ENCODE assay signal across 1 cellular context in the genomic region with DNA sequence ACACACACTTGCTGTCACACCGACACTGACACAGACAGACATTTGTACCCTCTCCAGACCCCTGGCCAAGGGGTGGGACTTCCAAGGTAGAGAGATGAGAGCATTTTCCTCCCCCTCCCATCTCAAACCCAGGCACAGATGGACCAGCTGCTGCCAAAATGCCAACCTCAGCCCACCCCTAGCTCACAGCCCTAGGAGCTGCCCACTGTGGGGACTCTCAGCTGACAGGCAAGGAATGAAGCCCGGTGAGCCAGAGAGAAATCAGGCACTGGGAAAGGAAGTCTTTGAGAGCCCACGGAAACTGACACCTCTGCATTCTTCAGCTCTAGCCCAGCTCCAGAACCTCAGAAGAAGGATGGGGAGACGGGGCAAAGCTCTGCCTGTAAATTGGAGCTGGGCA.
TF ChIP-seq lines count a peak whose summit lies in the region.

No MANE protein-coding gene starts in this region.

TF ChIP-seq in H1, 55 proteins besides CTCF, POLR2A, EP300 and RAD21 (continued from another document):
- TF ChIP-seq, protein P1, sequence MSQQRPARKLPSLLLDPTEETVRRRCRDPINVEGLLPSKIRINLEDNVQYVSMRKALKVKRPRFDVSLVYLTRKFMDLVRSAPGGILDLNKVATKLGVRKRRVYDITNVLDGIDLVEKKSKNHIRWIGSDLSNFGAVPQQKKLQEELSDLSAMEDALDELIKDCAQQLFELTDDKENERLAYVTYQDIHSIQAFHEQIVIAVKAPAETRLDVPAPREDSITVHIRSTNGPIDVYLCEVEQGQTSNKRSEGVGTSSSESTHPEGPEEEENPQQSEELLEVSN (IDR thresholded peaks at IDR 0.05) = no peak
- no peak for TF ChIP-seq EZH2 (IDR thresholded peaks at IDR 0.05; ENCODE audit: low read depth, low read length, severe bottlenecking)
TF ChIP-seq in H1: peak in this region for 0.
